Comparison of ENCODE assay signal across 10 cellular contexts in the genomic region with DNA sequence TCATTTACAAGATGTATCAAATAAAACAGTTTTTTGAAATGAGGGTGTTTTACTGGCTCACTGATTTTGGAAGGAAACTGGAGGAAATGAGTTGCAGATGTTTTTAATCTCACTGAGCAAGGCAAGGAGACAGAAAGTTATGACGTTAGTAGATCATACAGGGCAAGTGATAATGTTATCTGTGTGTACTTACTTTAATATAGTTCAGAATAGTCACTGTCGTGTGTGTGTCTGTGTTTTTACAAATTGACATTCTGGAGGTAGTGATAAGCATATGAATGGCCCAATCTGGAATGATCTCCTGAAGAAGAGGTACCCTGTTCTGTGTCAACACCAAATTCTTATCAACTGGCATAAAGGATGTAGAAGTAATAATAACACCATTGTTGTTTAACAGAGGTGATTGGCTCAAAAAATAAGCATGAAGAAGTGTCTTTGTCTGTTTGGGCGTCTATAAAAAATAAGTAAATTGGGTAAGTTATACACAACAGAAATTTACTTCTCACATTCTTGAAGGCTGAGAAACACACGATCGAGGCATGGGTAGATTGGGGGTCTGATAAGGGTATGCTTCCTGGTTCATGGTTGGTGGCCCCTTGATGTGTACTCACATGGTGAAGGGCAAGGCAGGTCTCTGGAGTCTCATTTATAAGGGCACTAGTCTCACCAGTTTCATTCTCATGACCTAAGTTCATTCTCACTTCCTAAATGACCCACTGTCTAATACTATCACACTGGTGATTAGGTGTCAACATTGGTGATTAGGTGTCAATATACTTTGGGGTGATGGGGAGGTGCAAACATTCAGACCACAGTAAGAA. TPM values are rescaled to one million over a fixed set of nuclear protein-coding genes. Genes with fewer than 3 reads are reported as not detected.
A peak's percentile ranks its signal among the peaks of the same experiment; 100 is the strongest.
DNase-seq lines count a peak whose midpoint lies in the region; ATAC-seq lines count a peak whose summit lies in the region.
"Had no signal": no experiment of that assay in that cellular context is flagged by ENCODE, and none has a peak within 500 bp of the region (broad histone marks: within the 10 kb centered on the region; RNA-seq: fewer than 3 reads in every experiment).

No MANE protein-coding gene starts in this region.

- POLR2A ChIA-PET in activated CD4-positive, alpha-beta memory T cell treated with anti-CD3 and anti-CD28 coated beads for 36 hours (lab: Charles Lee): interaction anchor here (1.2 to 3.1 kb wide), 3 partner anchors 69 to 75 kb away, joined by 4 to 38 read pairs (median 5); a partner anchor contains a TSS

- H3K9ac ChIP-seq in mesenchymal stem cell (ENCODE audit: low read length): no peak overlapping the region

- H2AFZ ChIP-seq in mesenchymal stem cell (ENCODE audit: low read depth, low read length): no peak overlapping the region

- no peak overlapping the region for H3K23ac ChIP-seq in mesenchymal stem cell (ENCODE audit: low read length in 2 of 2)

- H3K4ac ChIP-seq in mesenchymal stem cell (ENCODE audit: low read depth in 1 of 2, low read length in 2 of 2): no peak overlapping the region

- peaks cover 25% of the 10 kb centered on the region for H3K36me3 Mint-ChIP-seq in activated CD4-positive, alpha-beta memory T cell treated with anti-CD3 and anti-CD28 coated beads for 36 hours
- peaks cover 23% of the 10 kb centered on the region for H3K36me3 Mint-ChIP-seq in stimulated activated memory B cell treated with anti-CD40 and anti-IgM and Interleukin-4, amounts not matched to agents 10 μg/mL and 1 μg/mL and 100 μg/mL, for 72 hours

- H3K4me1 ChIP-seq in mesenchymal stem cell (ENCODE audit: control insufficient read depth, insufficient read depth, low read depth, low read length): no peaks in the 10 kb centered on the region

- H3K4me3 ChIP-seq in mesenchymal stem cell (ENCODE audit: insufficient read depth in 1 of 2, low read depth in 1 of 2, low read length in 2 of 2): no peak overlapping the region

- peak; percentile 63 to 68 for ATAC-seq in activated CD4-positive, CD25-positive, alpha-beta regulatory T cell treated with anti-CD3 and anti-CD28 coated beads, Interleukin-2, amount 50 U/mL, for 24 hours
- ATAC-seq in HG02884 (IDR thresholded peaks at IDR 0.05; ENCODE audit: unreplicated experiment): peak; percentile 54
- peak; percentile 94 for ATAC-seq in stimulated activated memory B cell treated with anti-CD40 and anti-IgM and Interleukin-4, amounts not matched to agents 10 μg/mL and 1 μg/mL and 100 μg/mL, for 72 hours

- no peak overlapping the region for H2BK120ac ChIP-seq in mesenchymal stem cell (ENCODE audit: low read depth, low read length)

- H3K4me3 Mint-ChIP-seq in activated CD4-positive, alpha-beta memory T cell treated with anti-CD3 and anti-CD28 coated beads for 36 hours: peak overlapping the region; percentile 14
- H3K4me3 Mint-ChIP-seq in stimulated activated memory B cell treated with anti-CD40 and anti-IgM and Interleukin-4, amounts not matched to agents 10 μg/mL and 1 μg/mL and 100 μg/mL, for 72 hours: peak overlapping the region; percentile 26

- H4K8ac ChIP-seq in mesenchymal stem cell (ENCODE audit: low read length): no peak overlapping the region

- H3K27me3 ChIP-seq in mesenchymal stem cell (ENCODE audit: control insufficient read depth in 1 of 2, insufficient read depth in 1 of 2, low read length in 2 of 2): no peaks in the 10 kb centered on the region

- H4K91ac ChIP-seq in mesenchymal stem cell (ENCODE audit: low read length): no peak overlapping the region

- no peaks in the 10 kb centered on the region for H3K36me3 ChIP-seq in mesenchymal stem cell (ENCODE audit: control insufficient read depth in 1 of 2, insufficient read depth in 2 of 2, low read depth in 1 of 2, low read length in 2 of 2)

- intact Hi-C loops in activated CD4-positive, alpha-beta memory T cell treated with anti-CD3 and anti-CD28 coated beads for 36 hours (cut with micrococcal nuclease): loop anchor here (2.0 kb wide), 1 partner anchor 250 kb away; no protein-coding TSS in a partner anchor

- no peak overlapping the region for H2BK5ac ChIP-seq in mesenchymal stem cell (ENCODE audit: low read depth, low read length, poor library complexity, severe bottlenecking)

- no peak for DNase-seq in activated CD4-positive, CD25-positive, alpha-beta regulatory T cell (lab: John Stamatoyannopoulos, UW)
- DNase-seq in activated CD4-positive, alpha-beta memory T cell treated with anti-CD3 and anti-CD28 coated beads for 36 hours: no peak
- no peak for DNase-seq in hippocampal formation (lab: John Stamatoyannopoulos, UW)
- no peak for DNase-seq in NCI-H82 (lab: John Stamatoyannopoulos, UW)
- no peak for DNase-seq in mesenchymal stem cell

- H3K18ac ChIP-seq in mesenchymal stem cell (ENCODE audit: low read depth in 1 of 2, low read length in 2 of 2): no peak overlapping the region

- no peak overlapping the region for H3K4me2 ChIP-seq in mesenchymal stem cell (ENCODE audit: low read length, poor library complexity, severe bottlenecking)

- H3K27ac ChIP-seq in mesenchymal stem cell (ENCODE audit: low read length, poor library complexity, severe bottlenecking): no peak overlapping the region
- H3K27ac ChIP-seq: 22Rv1 had no signal

- H3K9me3 Mint-ChIP-seq in activated CD4-positive, alpha-beta memory T cell treated with anti-CD3 and anti-CD28 coated beads for 36 hours: peaks cover 18% of the 10 kb centered on the region
- H3K9me3 Mint-ChIP-seq in stimulated activated memory B cell treated with anti-CD40 and anti-IgM and Interleukin-4, amounts not matched to agents 10 μg/mL and 1 μg/mL and 100 μg/mL, for 72 hours: peaks cover 11% of the 10 kb centered on the region

- H3K4me1 Mint-ChIP-seq in activated CD4-positive, alpha-beta memory T cell treated with anti-CD3 and anti-CD28 coated beads for 36 hours (ENCODE audit: low read depth): peaks cover 58% of the 10 kb centered on the region
- H3K4me1 Mint-ChIP-seq in stimulated activated memory B cell treated with anti-CD40 and anti-IgM and Interleukin-4, amounts not matched to agents 10 μg/mL and 1 μg/mL and 100 μg/mL, for 72 hours: peaks cover 45% of the 10 kb centered on the region

- no peak overlapping the region for H2BK12ac ChIP-seq in mesenchymal stem cell (ENCODE audit: low read length in 2 of 2)

- no peak overlapping the region for H3K14ac ChIP-seq in mesenchymal stem cell (ENCODE audit: low read length in 2 of 2)

- peak overlapping the region; percentile 76 for H3K27ac Mint-ChIP-seq in activated CD4-positive, alpha-beta memory T cell treated with anti-CD3 and anti-CD28 coated beads for 36 hours
- peak overlapping the region; percentile 89 for H3K27ac Mint-ChIP-seq in stimulated activated memory B cell treated with anti-CD40 and anti-IgM and Interleukin-4, amounts not matched to agents 10 μg/mL and 1 μg/mL and 100 μg/mL, for 72 hours

- H3K27me3 Mint-ChIP-seq in activated CD4-positive, alpha-beta memory T cell treated with anti-CD3 and anti-CD28 coated beads for 36 hours: no peaks in the 10 kb centered on the region
- no peaks in the 10 kb centered on the region for H3K27me3 Mint-ChIP-seq in stimulated activated memory B cell treated with anti-CD40 and anti-IgM and Interleukin-4, amounts not matched to agents 10 μg/mL and 1 μg/mL and 100 μg/mL, for 72 hours

- no peak overlapping the region for H2BK15ac ChIP-seq in mesenchymal stem cell (ENCODE audit: low read depth, poor library complexity, severe bottlenecking)

- CTCF ChIA-PET in activated CD4-positive, alpha-beta memory T cell treated with anti-CD3 and anti-CD28 coated beads for 36 hours (lab: Charles Lee): interaction anchor here (0.7 to 2.1 kb wide), 2 partner anchors 161 to 200 kb away, joined by 3 to 12 read pairs; no protein-coding TSS in a partner anchor

- no peak overlapping the region for H2AK5ac ChIP-seq in mesenchymal stem cell (ENCODE audit: low read length, severe bottlenecking)

- WGBS in mesenchymal stem cell: 29% methylated on average over 2 of the region's 5 CpGs

- H3K79me1 ChIP-seq in mesenchymal stem cell (replicated peaks; ENCODE audit: low read length, poor library complexity, severe bottlenecking): no peaks in the 10 kb centered on the region

- peaks cover 7% of the 10 kb centered on the region for H3K9me3 ChIP-seq in mesenchymal stem cell (ENCODE audit: control insufficient read depth, low read length)

RNA-seq across cellular contexts. Expression of a gene that starts 2.1 kb away (rescaled TPM):
- 10 to 100 TPM; 26.5 to 29.9 TPM for total RNA-seq in activated CD4-positive, alpha-beta memory T cell treated with anti-CD3 and anti-CD28 coated beads for 36 hours
- polyA plus RNA-seq in mesenchymal stem cell (2013, experiment 1 of 2): 1.4 TPM
- 1.6 TPM for polyA plus RNA-seq in mesenchymal stem cell (2013, experiment 2 of 2)

RNA-seq across cellular contexts. Expression of a gene that starts 25.1 kb away (rescaled TPM):
- not detected for total RNA-seq in activated CD4-positive, alpha-beta memory T cell treated with anti-CD3 and anti-CD28 coated beads for 36 hours
- 0.01 TPM for polyA plus RNA-seq in mesenchymal stem cell (2013, experiment 1 of 2)
- not detected for polyA plus RNA-seq in mesenchymal stem cell (2013, experiment 2 of 2)
- total RNA-seq: M059J had no signal
